28 cellular contexts compared by ENCODE assay signal in genomic region chr15:34815836-34816235, GRCh38. TPM values are rescaled to one million over a fixed set of nuclear protein-coding genes. Genes with fewer than 3 reads are reported as not detected.
"Had no signal": no experiment of that assay in that cellular context is flagged by ENCODE, and none has a peak within 500 bp of the region (broad histone marks: within the 10 kb centered on the region; RNA-seq: fewer than 3 reads in every experiment).

No MANE protein-coding gene starts in this region.

- FAIRE-seq: astrocyte, endothelial cell of umbilical vein had no signal

- ATAC-seq: effector memory CD8-positive, alpha-beta T cell; esophagus mucosa; left cardiac atrium; left ventricle myocardium superior had no signal

- H3K9me3 ChIP-seq: prostate gland, sigmoid colon, spleen, transverse colon had no signal

- H3K4me1 ChIP-seq: prostate gland, spleen, transverse colon had no signal

- H3K4me3 ChIP-seq: prostate gland, sigmoid colon, spleen, transverse colon had no signal

- H3K27me3 ChIP-seq: brain microvascular endothelial cell, sigmoid colon had no signal

- H3K36me3 ChIP-seq: brain microvascular endothelial cell, prostate gland, sigmoid colon, spleen, transverse colon had no signal

- H3K27ac ChIP-seq: brain microvascular endothelial cell, prostate gland, sigmoid colon, spleen, transverse colon had no signal

- DNase-seq: activated CD4-positive, alpha-beta memory T cell treated with anti-CD3 and anti-CD28 coated beads for 36 hours; activated CD4-positive, alpha-beta T cell treated with anti-CD3 and anti-CD28 coated beads, Interleukin-2, amount 10 ng/mL, durations not matched to agents 24 days and 14 days; activated CD4-positive, CD25-positive, alpha-beta regulatory T cell treated with anti-CD3 and anti-CD28 coated beads, Interleukin-2, amount 50 U/mL, for 72 hours; activated CD8-positive, alpha-beta memory T cell treated with anti-CD3 and anti-CD28 coated beads, Interleukin-2, amount 50 U/mL, for 4 hours; activated effector memory CD4-positive, alpha-beta T cell treated with anti-CD3 and anti-CD28 coated beads, Interleukin-2, amount 50 U/mL, for 16 hours; activated naive CD4-positive, alpha-beta T cell treated with anti-CD3 and anti-CD28 coated beads for 36 hours; activated naive CD8-positive, alpha-beta T cell treated with anti-CD3 and anti-CD28 coated beads, Interleukin-2, amount 10 ng/mL, durations not matched to agents 7 days and 5 days; activated T-cell treated with anti-CD3 and anti-CD28 coated beads, Interleukin-2, amount 50 U/mL, for 1 hour; brain microvascular endothelial cell; cortex of kidney; effector memory CD8-positive, alpha-beta T cell; glutamatergic neuron; islet precursor cell; left cardiac atrium; left ventricle myocardium superior; sigmoid colon; spleen; stimulated activated naive CD4-positive, alpha-beta T cell treated with Interleukin-2 at 50 U/mL for 16 hours; T-helper 2 cell; transverse colon had no signal

RNA-seq across cellular contexts. Expression of gene ACTC1, which starts 20.5 kb away (rescaled TPM):
- total RNA-seq: activated CD4-positive, alpha-beta memory T cell treated with anti-CD3 and anti-CD28 coated beads for 36 hours; activated CD4-positive, alpha-beta T cell treated with anti-CD3 and anti-CD28 coated beads, Interleukin-2, amount 10 ng/mL, durations not matched to agents 24 days and 14 days; activated CD8-positive, alpha-beta memory T cell treated with anti-CD3 and anti-CD28 coated beads for 36 hours; activated naive CD4-positive, alpha-beta T cell treated with anti-CD3 and anti-CD28 coated beads for 36 hours; activated naive CD8-positive, alpha-beta T cell treated with anti-CD3 and anti-CD28 coated beads, Interleukin-2, amount 10 ng/mL, durations not matched to agents 7 days and 5 days; activated T-helper 1 cell treated with anti-CD3 and anti-CD28 coated beads, Interleukin-12 subunit alpha, Interleukin-12 subunit beta, Interleukin-2, Interleukin-4 antibody, amounts not matched to agents 30 ng/mL and 10 ng/mL and 1 ng/mL, durations not matched to agents 14 hours and 24 hours and 36 hours; endothelial cell of umbilical vein; lung microvascular endothelial cell; osteoblast had no signal
